ENCODE assay signal across 1 cellular context in the genomic region with DNA sequence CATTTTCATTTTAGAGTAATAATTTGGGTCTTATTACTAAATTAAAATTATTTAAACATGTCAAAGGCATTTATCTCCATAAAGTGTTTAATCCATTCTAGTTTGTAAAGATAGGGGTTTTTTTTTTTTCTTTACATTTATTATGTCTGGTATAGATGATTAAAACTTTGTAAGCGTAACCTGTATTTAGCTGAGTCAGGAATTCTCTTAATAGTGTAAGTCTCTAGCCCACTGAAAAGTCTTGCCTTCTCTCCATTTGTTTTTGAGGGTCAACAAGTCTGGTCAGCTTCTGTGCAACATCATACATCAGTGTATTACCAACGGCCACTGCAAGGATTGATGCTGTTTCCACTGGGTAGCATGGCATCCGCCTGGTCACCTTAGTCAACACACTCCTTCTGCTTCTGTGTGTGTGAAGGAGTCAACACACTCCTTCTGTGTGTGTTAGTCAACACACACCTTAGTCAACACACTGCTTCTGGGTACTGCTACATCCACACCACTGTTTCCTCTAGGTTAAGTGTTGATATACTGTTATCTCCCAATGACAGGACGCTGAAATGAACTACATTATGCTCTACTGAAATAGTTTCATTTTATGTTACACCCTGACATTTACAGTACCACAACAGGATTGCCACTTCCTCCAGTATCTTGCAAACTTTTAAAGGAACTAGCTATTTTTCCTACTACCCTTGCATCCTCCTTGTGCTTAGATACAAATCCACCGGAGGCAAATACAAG.
TF ChIP-seq lines count a peak whose summit lies in the region.

No MANE protein-coding gene starts in this region.

TF ChIP-seq in GM23338, 12 proteins besides CTCF, POLR2A, EP300 and RAD21 (continued from another document):
- TF ChIP-seq CREB1 (CRISPR knock-in tag; IDR thresholded peaks at IDR 0.05; ENCODE audit: low read depth) (no peak), EZH2phosphoT487 (IDR thresholded peaks at IDR 0.05; ENCODE audit: unreplicated experiment) (no peak), EZH2 (IDR thresholded peaks at IDR 0.05; ENCODE audit: low read depth, unreplicated experiment) (no peak)
TF ChIP-seq in GM23338: peak in this region for 0.
